17 cellular contexts compared by ENCODE assay signal in genomic region chr20:6038256-6038655, GRCh38. TPM values are rescaled to one million over a fixed set of nuclear protein-coding genes. Genes with fewer than 3 reads are reported as not detected.
A peak's percentile ranks its signal among the peaks of the same experiment; 100 is the strongest.
DNase-seq lines count a peak whose midpoint lies in the region; ATAC-seq lines count a peak whose summit lies in the region.
"Had no signal": no experiment of that assay in that cellular context is flagged by ENCODE, and none has a peak within 500 bp of the region (broad histone marks: within the 10 kb centered on the region; RNA-seq: fewer than 3 reads in every experiment).

No MANE protein-coding gene starts in this region.

- no peaks in the 10 kb centered on the region; the same call in 1 of the 2 replicates for H3K9me3 ChIP-seq in HAP-1
- H3K9me3 ChIP-seq in ectodermal cell (ENCODE audit: control insufficient read depth, low read length), result no peaks in the 10 kb centered on the region
- no peaks in the 10 kb centered on the region for H3K9me3 ChIP-seq in right cardiac atrium (ENCODE audit: control insufficient read depth, low read length)
- no peaks in the 10 kb centered on the region for H3K9me3 ChIP-seq in neuronal stem cell (replicated peaks in 1 of 2; ENCODE audit: control insufficient read depth in 2 of 2, insufficient read depth in 1 of 2, low read depth in 1 of 2, low read length in 2 of 2)
- H3K9me3 ChIP-seq: Caco-2, SJSA1 had no signal

- H3K14ac ChIP-seq in neuronal stem cell (ENCODE audit: low read length), result no peak overlapping the region

- H3K4me3 Mint-ChIP-seq in activated T-cell treated with anti-CD3 and anti-CD28 coated beads, Interleukin-2, amount 50 U/mL, for 72 hours, result no peak overlapping the region
- H3K4me3 Mint-ChIP-seq: CD14-positive monocyte had no signal

- no peaks in the 10 kb centered on the region for H3K27me3 Mint-ChIP-seq in activated T-cell treated with anti-CD3 and anti-CD28 coated beads, Interleukin-2, amount 50 U/mL, for 72 hours (ENCODE audit: low read depth)

- H3K18ac ChIP-seq in neuronal stem cell (ENCODE audit: low read length), result no peak overlapping the region

- no peak overlapping the region for H2AK5ac ChIP-seq in neuronal stem cell (ENCODE audit: low read depth, low read length)

- no peak overlapping the region for H3K4me2 ChIP-seq in neuronal stem cell (ENCODE audit: insufficient read depth, low read length, poor library complexity, severe bottlenecking)

- no peak overlapping the region for H2AFZ ChIP-seq in neuronal stem cell (ENCODE audit: low read length)

- no peaks in the 10 kb centered on the region for H3K9me3 Mint-ChIP-seq in activated T-cell treated with anti-CD3 and anti-CD28 coated beads, Interleukin-2, amount 50 U/mL, for 72 hours

- H4K91ac ChIP-seq in neuronal stem cell (ENCODE audit: low read depth, low read length, poor library complexity), result no peak overlapping the region

- no peak overlapping the region for H3K23ac ChIP-seq in neuronal stem cell (ENCODE audit: low read depth, low read length, poor library complexity)

- WGBS in ectodermal cell, 2 experiments, result 79 to 93% methylated on average over 3 of the region's 3 CpGs
- 64% methylated on average over 3 of the region's 3 CpGs for WGBS in right cardiac atrium
- no CpG with 5 or more reads among the region's 3 CpGs for WGBS in neuronal stem cell (ENCODE audit: extremely low coverage in 2 of 2, insufficient read length in 2 of 2, insufficient replicate concordance in 1 of 2), 2 donors

- peak overlapping the region; percentile 16 for H3K27ac ChIP-seq in ectodermal cell (ENCODE audit: insufficient read depth, low read depth, low read length, poor library complexity, severe bottlenecking)
- peak overlapping the region; percentile 71 for H3K27ac ChIP-seq in right cardiac atrium (ENCODE audit: low read length)
- H3K27ac ChIP-seq in neuronal stem cell (replicated peaks; ENCODE audit: low read length), result no peak overlapping the region
- H3K27ac ChIP-seq: RWPE1, SJSA1 had no signal

- no peak overlapping the region for H3K4ac ChIP-seq in neuronal stem cell (ENCODE audit: low read length)

- no peak overlapping the region for H2BK12ac ChIP-seq in neuronal stem cell (ENCODE audit: low read length)

- H3K4me3 ChIP-seq in HAP-1 (no peak overlapping the region), ectodermal cell (ENCODE audit: insufficient read depth, low read depth, low read length) (no peak overlapping the region), right cardiac atrium (ENCODE audit: low read length) (no peak overlapping the region), neuronal stem cell (ENCODE audit: low read length in 2 of 2) (no peak overlapping the region)
- H3K4me3 ChIP-seq: SJSA1 had no signal

- no peak overlapping the region for H2BK5ac ChIP-seq in neuronal stem cell (ENCODE audit: low read length)

- H3K27me3 ChIP-seq in HAP-1 (ENCODE audit: low read depth) (no peaks in the 10 kb centered on the region), ectodermal cell (ENCODE audit: control insufficient read depth, insufficient read depth, low read length, poor library complexity, severe bottlenecking) (no peaks in the 10 kb centered on the region), right cardiac atrium (ENCODE audit: control insufficient read depth, insufficient read depth) (no peaks in the 10 kb centered on the region), neuronal stem cell (ENCODE audit: control insufficient read depth in 3 of 3, insufficient read depth in 3 of 3, low read depth in 1 of 3, low read length in 3 of 3) (no peaks in the 10 kb centered on the region)
- H3K27me3 ChIP-seq: SJSA1 had no signal

- DNase-seq in HAP-1 (ENCODE audit: low spot score in 2 of 2), result peak; percentile 58 to 66
- no peak for DNase-seq in right cardiac atrium
- no peak for DNase-seq in neuronal stem cell (ENCODE audit: low spot score)
- DNase-seq in NCI-H524 (lab: John Stamatoyannopoulos, UW), result no peak
- DNase-seq in activated T-cell treated with anti-CD3 and anti-CD28 coated beads, Interleukin-2, amount 50 U/mL, for 72 hours, result no peak
- DNase-seq in NCI-H2227 (lab: John Stamatoyannopoulos, UW; ENCODE audit: unreplicated experiment), result no peak
- DNase-seq: Caco-2, EL, HCEC 1CT, NCI-H187, NCI-H69 had no signal

- H3K4me1 Mint-ChIP-seq in activated T-cell treated with anti-CD3 and anti-CD28 coated beads, Interleukin-2, amount 50 U/mL, for 72 hours (ENCODE audit: low read depth), result no peaks in the 10 kb centered on the region

- H4K8ac ChIP-seq in neuronal stem cell (ENCODE audit: low read depth, low read length), result no peak overlapping the region

- H3K9ac ChIP-seq in neuronal stem cell (ENCODE audit: low read depth, low read length, poor library complexity), result peak overlapping the region; percentile 60

- H3K36me3 ChIP-seq in HAP-1 (replicated peaks), result peaks cover 41% of the 10 kb centered on the region
- H3K36me3 ChIP-seq in ectodermal cell (ENCODE audit: control insufficient read depth, insufficient read depth, low read length), result peaks cover 20% of the 10 kb centered on the region
- H3K36me3 ChIP-seq in neuronal stem cell (replicated peaks in 1 of 2; ENCODE audit: control insufficient read depth in 2 of 2, insufficient read depth in 2 of 2, low read length in 2 of 2), result peaks cover 10 to 87% of the 10 kb centered on the region in 2 donors

- H3K4me1 ChIP-seq in HAP-1 (peaks cover 18% of the 10 kb centered on the region), ectodermal cell (ENCODE audit: control insufficient read depth, insufficient read depth, low read length) (no peaks in the 10 kb centered on the region), right cardiac atrium (ENCODE audit: control insufficient read depth, insufficient read depth, low read length) (peaks cover 4% of the 10 kb centered on the region), neuronal stem cell (ENCODE audit: control insufficient read depth in 2 of 2, insufficient read depth in 1 of 2, low read depth in 1 of 2, low read length in 2 of 2) (peaks cover 0 to 5% of the 10 kb centered on the region in 2 donors)
- H3K4me1 ChIP-seq: Caco-2, SJSA1 had no signal

- intact Hi-C loops in right cardiac atrium (cut with DNase I), result no loop called here

- no peak overlapping the region for H2BK120ac ChIP-seq in neuronal stem cell (ENCODE audit: low read depth, low read length)

- peaks cover 4% of the 10 kb centered on the region for H3K79me1 ChIP-seq in neuronal stem cell (ENCODE audit: low read depth, low read length)

- H3K36me3 Mint-ChIP-seq in activated T-cell treated with anti-CD3 and anti-CD28 coated beads, Interleukin-2, amount 50 U/mL, for 72 hours (ENCODE audit: insufficient read depth in 2 of 2), result peaks cover 9 to 16% of the 10 kb centered on the region in 2 donors

- no peak overlapping the region for H3K27ac Mint-ChIP-seq in activated T-cell treated with anti-CD3 and anti-CD28 coated beads, Interleukin-2, amount 50 U/mL, for 72 hours

- H2BK15ac ChIP-seq in neuronal stem cell (ENCODE audit: low read length), result no peak overlapping the region

- ATAC-seq in right cardiac atrium, result peak in 1 of 2 donors; percentile 34
- no peak for ATAC-seq in activated T-cell treated with anti-CD3 and anti-CD28 coated beads, Interleukin-2, amount 50 U/mL, for 72 hours (replicated peaks in 1 of 2)

- in situ Hi-C loops in HAP-1 (cut with MboI; ENCODE audit: low sequenced_read_pairs), result no loop called here

RNA-seq across cellular contexts. Expression of gene LRRN4, which starts 15.6 kb away (rescaled TPM):
- 0.81 TPM for polyA plus RNA-seq in ectodermal cell (2013, experiment 1 of 4)
- 0.46 TPM for polyA plus RNA-seq in ectodermal cell (2013, experiment 2 of 4)
- 2.0 TPM for polyA plus RNA-seq in ectodermal cell (2013, experiment 3 of 4)
- polyA plus RNA-seq in ectodermal cell (2013, experiment 4 of 4), result 1.1 TPM
- total RNA-seq in right cardiac atrium, result under 1 TPM; 0.11 to 0.77 (median 0.39) TPM
- 0.05 TPM for polyA plus RNA-seq in right cardiac atrium
- 0.03 TPM for polyA plus RNA-seq in neuronal stem cell (2013, experiment 1 of 2)
- 0.03 TPM for polyA plus RNA-seq in neuronal stem cell (2013, experiment 2 of 2)
- not detected for total RNA-seq in activated T-cell treated with anti-CD3 and anti-CD28 coated beads, Interleukin-2, amount 50 U/mL, for 72 hours
- total RNA-seq: A673, HT1080, SJSA1 had no signal
- polyA plus RNA-seq: CD14-positive monocyte had no signal

RNA-seq across cellular contexts. Expression of gene CRLS1, which starts 32.3 kb away (rescaled TPM):
- 45.9 TPM for polyA plus RNA-seq in ectodermal cell (2013, experiment 1 of 4)
- 46.4 TPM for polyA plus RNA-seq in ectodermal cell (2013, experiment 2 of 4)
- polyA plus RNA-seq in ectodermal cell (2013, experiment 3 of 4), result 42.3 TPM
- polyA plus RNA-seq in ectodermal cell (2013, experiment 4 of 4), result 41.0 TPM
- 10 to 100 TPM; 75.2 to 99.0 (median 80.7) TPM for total RNA-seq in right cardiac atrium
- 115 TPM for polyA plus RNA-seq in right cardiac atrium
- polyA plus RNA-seq in neuronal stem cell (2013, experiment 1 of 2), result 36.5 TPM
- polyA plus RNA-seq in neuronal stem cell (2013, experiment 2 of 2), result 32.9 TPM
- total RNA-seq in activated T-cell treated with anti-CD3 and anti-CD28 coated beads, Interleukin-2, amount 50 U/mL, for 72 hours, result 10 to 100 TPM; 36.7 to 39.7 TPM

Comparison
In these comparisons a context has a peak if more than half of its experiments do, and no peak if none do; other contexts are left out.
1. DNase-seq: peak in HAP-1 (2 of 2); none in right cardiac atrium (0 of 3), neuronal stem cell (single experiment), NCI-H524 (0 of 2), activated T-cell treated with anti-CD3 and anti-CD28 coated beads, Interleukin-2, amount 50 U/mL, for 72 hours (0 of 2) and NCI-H2227 (single experiment).